In the genomic region with DNA sequence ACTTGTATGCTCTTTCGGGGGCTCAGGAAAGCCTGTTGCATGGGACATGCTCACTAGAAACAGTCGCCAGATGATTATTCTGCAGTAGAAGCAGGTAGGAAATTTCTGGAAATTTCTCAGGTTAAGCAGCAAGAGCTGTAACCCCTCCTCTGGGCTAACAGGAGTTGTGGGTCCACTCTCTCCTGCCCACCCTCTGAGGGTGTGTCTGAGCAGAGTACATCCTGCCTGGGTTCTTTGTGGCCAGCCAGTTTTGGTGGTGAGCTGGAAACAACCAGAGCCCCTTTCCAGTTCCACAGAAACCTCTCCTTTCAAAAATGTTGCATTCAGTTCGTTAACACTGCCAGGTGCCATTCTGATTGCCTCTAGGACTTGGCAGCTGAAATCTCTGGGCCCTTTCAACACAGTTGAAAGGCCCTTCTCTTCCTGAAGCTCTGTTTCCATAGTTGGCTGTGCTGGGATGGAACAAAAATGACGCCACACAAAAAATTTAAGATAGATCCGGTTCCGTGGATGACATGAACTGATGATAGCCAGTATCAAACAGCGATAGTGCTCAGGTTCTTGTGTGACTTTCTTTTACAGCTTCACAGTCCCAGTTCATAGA, we compare ENCODE assay signal across 14 cellular contexts. TPM values are rescaled to one million over a fixed set of nuclear protein-coding genes. Genes with fewer than 3 reads are reported as not detected.
A peak's percentile ranks its signal among the peaks of the same experiment; 100 is the strongest.
DNase-seq lines count a peak whose midpoint lies in the region; ATAC-seq and TF ChIP-seq lines count a peak whose summit lies in the region.
"Had no signal": no experiment of that assay in that cellular context is flagged by ENCODE, and none has a peak within 500 bp of the region (broad histone marks: within the 10 kb centered on the region; RNA-seq: fewer than 3 reads in every experiment).

No MANE protein-coding gene starts in this region.

- TF ChIP-seq POLR2A in gastrocnemius medialis (IDR thresholded peaks at IDR 0.05) = no peak

- H3K27me3 ChIP-seq in CD4-positive, CD25-positive, alpha-beta regulatory T cell (ENCODE audit: control insufficient read depth, insufficient read depth, low read length) = no peaks in the 10 kb centered on the region
- no peaks in the 10 kb centered on the region for H3K27me3 ChIP-seq in gastrocnemius medialis
- no peaks in the 10 kb centered on the region for H3K27me3 ChIP-seq in effector memory CD4-positive, alpha-beta T cell (replicated peaks; ENCODE audit: control insufficient read depth, insufficient read depth, low read length, poor library complexity, severe bottlenecking)

- H3K4me1 ChIP-seq in CD4-positive, CD25-positive, alpha-beta regulatory T cell (ENCODE audit: control insufficient read depth, insufficient read depth, low read length, poor library complexity, severe bottlenecking) = no peaks in the 10 kb centered on the region
- peaks cover 71 to 81% of the 10 kb centered on the region in 2 donors for H3K4me1 ChIP-seq in gastrocnemius medialis
- no peaks in the 10 kb centered on the region for H3K4me1 ChIP-seq in effector memory CD4-positive, alpha-beta T cell (ENCODE audit: control insufficient read depth, insufficient read depth, low read length, poor library complexity, severe bottlenecking)
- H3K4me1 ChIP-seq: BLaER1 had no signal

- peaks cover 61% of the 10 kb centered on the region for H3K36me3 ChIP-seq in CD4-positive, CD25-positive, alpha-beta regulatory T cell (ENCODE audit: control insufficient read depth, insufficient read depth, low read length)
- peaks cover 0 to 12% of the 10 kb centered on the region in 2 donors for H3K36me3 ChIP-seq in gastrocnemius medialis
- H3K36me3 ChIP-seq in effector memory CD4-positive, alpha-beta T cell (ENCODE audit: control insufficient read depth, insufficient read depth, low read length) = peaks cover 54% of the 10 kb centered on the region

- H3K9me3 Mint-ChIP-seq in CD4-positive, CD25-positive, alpha-beta regulatory T cell = no peaks in the 10 kb centered on the region
- H3K9me3 Mint-ChIP-seq in activated CD8-positive, alpha-beta T cell treated with anti-CD3 and anti-CD28 coated beads, Interleukin-2, amount 10 ng/mL, durations not matched to agents 7 days and 5 days (ENCODE audit: insufficient read depth) = no peaks in the 10 kb centered on the region
- H3K9me3 Mint-ChIP-seq in glutamatergic neuron (ENCODE audit: unreplicated experiment) = peaks cover 19% of the 10 kb centered on the region
- H3K9me3 Mint-ChIP-seq: stimulated activated naive CD8-positive, alpha-beta T cell treated with anti-CD3 and anti-CD28 coated beads, Interleukin-15, amount 100 ng/mL, for 72 hours had no signal

- no peak overlapping the region for H3K4me3 Mint-ChIP-seq in CD4-positive, CD25-positive, alpha-beta regulatory T cell
- H3K4me3 Mint-ChIP-seq in activated CD8-positive, alpha-beta T cell treated with anti-CD3 and anti-CD28 coated beads, Interleukin-2, amount 10 ng/mL, durations not matched to agents 7 days and 5 days = no peak overlapping the region
- H3K4me3 Mint-ChIP-seq in glutamatergic neuron (ENCODE audit: unreplicated experiment) = no peak overlapping the region
- H3K4me3 Mint-ChIP-seq: stimulated activated naive CD8-positive, alpha-beta T cell treated with anti-CD3 and anti-CD28 coated beads, Interleukin-15, amount 100 ng/mL, for 72 hours had no signal

- H3K27ac Mint-ChIP-seq in CD4-positive, CD25-positive, alpha-beta regulatory T cell = peak overlapping the region; percentile 15 to 94 (median 34)
- H3K27ac Mint-ChIP-seq in activated CD8-positive, alpha-beta T cell treated with anti-CD3 and anti-CD28 coated beads, Interleukin-2, amount 10 ng/mL, durations not matched to agents 7 days and 5 days = peak overlapping the region; percentile 44
- peak overlapping the region; percentile 20 for H3K27ac Mint-ChIP-seq in glutamatergic neuron (ENCODE audit: unreplicated experiment)

- TF ChIP-seq CTCF in glutamatergic neuron (IDR thresholded peaks at IDR 0.05; ENCODE audit: partially characterized antibody, unreplicated experiment) (no peak), gastrocnemius medialis (IDR thresholded peaks at IDR 0.05 in 4 of 5, conservative IDR thresholded peaks at IDR 0.05 in 1 of 5) (no peak)

- no peak for DNase-seq in CD4-positive, CD25-positive, alpha-beta regulatory T cell
- peak; percentile 19 for DNase-seq in activated CD8-positive, alpha-beta T cell treated with anti-CD3 and anti-CD28 coated beads, Interleukin-2, amount 10 ng/mL, durations not matched to agents 7 days and 5 days
- DNase-seq in glutamatergic neuron (no peak), gastrocnemius medialis (peak in 1 of 2 donors; percentile 5)
- DNase-seq in stimulated activated CD4-positive, alpha-beta T cell treated with anti-CD3 and anti-CD28 coated beads, Interleukin-4, amount 100 ng/mL, for 24 hours = no peak
- no peak for DNase-seq in activated CD8-positive, alpha-beta memory T cell treated with anti-CD3 and anti-CD28 coated beads, Interleukin-2, amount 50 U/mL, for 48 hours
- no peak for DNase-seq in effector memory CD4-positive, alpha-beta T cell
- DNase-seq: activated CD4-positive, alpha-beta T cell treated with anti-CD3 and anti-CD28 coated beads for 1 hour; GF-D8; NCI-H1436 treated with DMSO at 0.1 percent for 48 hours had no signal

- H3K36me3 Mint-ChIP-seq in CD4-positive, CD25-positive, alpha-beta regulatory T cell = peaks cover 28% of the 10 kb centered on the region
- H3K36me3 Mint-ChIP-seq in activated CD8-positive, alpha-beta T cell treated with anti-CD3 and anti-CD28 coated beads, Interleukin-2, amount 10 ng/mL, durations not matched to agents 7 days and 5 days (ENCODE audit: low read depth) = peaks cover 80% of the 10 kb centered on the region
- peaks cover 4% of the 10 kb centered on the region for H3K36me3 Mint-ChIP-seq in glutamatergic neuron (ENCODE audit: unreplicated experiment)

- peak overlapping the region; percentile 5 for H3K27ac ChIP-seq in CD4-positive, CD25-positive, alpha-beta regulatory T cell (ENCODE audit: insufficient read depth, low read length, poor library complexity, severe bottlenecking)
- H3K27ac ChIP-seq in gastrocnemius medialis = peak overlapping the region; percentile 68 to 80 (median 76)
- H3K27ac ChIP-seq in effector memory CD4-positive, alpha-beta T cell (ENCODE audit: insufficient read depth, low read length, poor library complexity, severe bottlenecking) = no peak overlapping the region
- H3K27ac ChIP-seq: BLaER1 had no signal

- H3K9me3 ChIP-seq in CD4-positive, CD25-positive, alpha-beta regulatory T cell (ENCODE audit: control insufficient read depth in 2 of 2, low read length in 2 of 2) = no peaks in the 10 kb centered on the region
- H3K9me3 ChIP-seq in gastrocnemius medialis = no peaks in the 10 kb centered on the region
- no peaks in the 10 kb centered on the region for H3K9me3 ChIP-seq in effector memory CD4-positive, alpha-beta T cell (ENCODE audit: control insufficient read depth, low read length)
- H3K9me3 ChIP-seq: BLaER1 had no signal

- CTCF ChIA-PET in activated CD8-positive, alpha-beta T cell treated with anti-CD3 and anti-CD28 coated beads, Interleukin-2, amount 10 ng/mL, durations not matched to agents 7 days and 5 days (lab: Charles Lee) = interaction anchor here (1.1 to 1.7 kb wide), 2 partner anchors 41 to 164 kb away, joined by 3 to 5 read pairs; no protein-coding TSS in a partner anchor

- H3K4me1 Mint-ChIP-seq in CD4-positive, CD25-positive, alpha-beta regulatory T cell = peaks cover 4 to 22% (median 11%) of the 10 kb centered on the region in 4 donors
- H3K4me1 Mint-ChIP-seq in activated CD8-positive, alpha-beta T cell treated with anti-CD3 and anti-CD28 coated beads, Interleukin-2, amount 10 ng/mL, durations not matched to agents 7 days and 5 days (ENCODE audit: low read depth) = peaks cover 42% of the 10 kb centered on the region
- peaks cover 7% of the 10 kb centered on the region for H3K4me1 Mint-ChIP-seq in glutamatergic neuron (ENCODE audit: low read depth, unreplicated experiment)

- intact Hi-C loops in gastrocnemius medialis (cut with DNase I; ENCODE audit: low total_unique reads) = no loop called here

- no peak for ATAC-seq in CD4-positive, CD25-positive, alpha-beta regulatory T cell (ENCODE audit: low read depth in 2 of 2)
- no peak for ATAC-seq in activated CD8-positive, alpha-beta T cell treated with anti-CD3 and anti-CD28 coated beads, Interleukin-2, amount 10 ng/mL, durations not matched to agents 7 days and 5 days
- ATAC-seq in gastrocnemius medialis = no peak
- ATAC-seq in HG03135 (IDR thresholded peaks at IDR 0.05; ENCODE audit: unreplicated experiment) = no peak
- ATAC-seq: esophagus mucosa; stimulated activated naive CD8-positive, alpha-beta T cell treated with anti-CD3 and anti-CD28 coated beads, Interleukin-15, amount 100 ng/mL, for 72 hours had no signal

- no peak overlapping the region for H3K4me3 ChIP-seq in CD4-positive, CD25-positive, alpha-beta regulatory T cell (ENCODE audit: low read depth, low read length)
- no peak overlapping the region for H3K4me3 ChIP-seq in gastrocnemius medialis
- no peak overlapping the region for H3K4me3 ChIP-seq in effector memory CD4-positive, alpha-beta T cell (ENCODE audit: insufficient read depth, low read depth, low read length, poor library complexity, severe bottlenecking)
- H3K4me3 ChIP-seq: BLaER1 had no signal

- H3K27me3 Mint-ChIP-seq in CD4-positive, CD25-positive, alpha-beta regulatory T cell = no peaks in the 10 kb centered on the region
- no peaks in the 10 kb centered on the region for H3K27me3 Mint-ChIP-seq in activated CD8-positive, alpha-beta T cell treated with anti-CD3 and anti-CD28 coated beads, Interleukin-2, amount 10 ng/mL, durations not matched to agents 7 days and 5 days (ENCODE audit: low read depth)
- peaks cover 11% of the 10 kb centered on the region for H3K27me3 Mint-ChIP-seq in glutamatergic neuron (ENCODE audit: unreplicated experiment)
- H3K27me3 Mint-ChIP-seq: stimulated activated naive CD8-positive, alpha-beta T cell treated with anti-CD3 and anti-CD28 coated beads, Interleukin-15, amount 100 ng/mL, for 72 hours had no signal

- in situ Hi-C loops in gastrocnemius medialis (cut with MboI; ENCODE audit: low sequenced_read_pairs in 4 of 4) = loop anchor here (5.0 to 10.0 kb wide), 2 partner anchors 49 to 51 kb away; no protein-coding TSS in a partner anchor

- POLR2A ChIA-PET in activated CD8-positive, alpha-beta T cell treated with anti-CD3 and anti-CD28 coated beads, Interleukin-2, amount 10 ng/mL, durations not matched to agents 7 days and 5 days (lab: Charles Lee) = interaction anchor here (0.8 to 1.8 kb wide), 2 partner anchors 11 to 19 kb away, joined by 4 to 5 read pairs; no protein-coding TSS in a partner anchor

RNA-seq across cellular contexts. Expression of gene PLCG1, which starts 38.5 kb away (rescaled TPM):
- total RNA-seq in CD4-positive, CD25-positive, alpha-beta regulatory T cell = 540 TPM
- 10 to 100 TPM; 30.4 to 36.1 (median 33.0) TPM for polyA plus RNA-seq in CD4-positive, CD25-positive, alpha-beta regulatory T cell
- total RNA-seq in activated CD8-positive, alpha-beta T cell treated with anti-CD3 and anti-CD28 coated beads, Interleukin-2, amount 10 ng/mL, durations not matched to agents 7 days and 5 days = 100 to 1,000 TPM; 395 to 406 TPM
- total RNA-seq in glutamatergic neuron (ENCODE audit: unreplicated experiment) = 458 TPM
- total RNA-seq in gastrocnemius medialis = 10 to 100 TPM; 19.9 to 58.0 (median 35.0) TPM
